In genomic region chr5:168793844-168794837, GRCh38 we compare ENCODE assay signal across 9 cellular contexts.
DNase-seq lines count a peak whose midpoint lies in the region; ATAC-seq lines count a peak whose summit lies in the region.
"Had no signal": no experiment of that assay in that cellular context is flagged by ENCODE, and none has a peak within 500 bp of the region (broad histone marks: within the 10 kb centered on the region; RNA-seq: fewer than 3 reads in every experiment).

No MANE protein-coding gene starts in this region.

- DNase-seq in DMS 273 (lab: John Stamatoyannopoulos, UW; ENCODE audit: unreplicated experiment) (peak; percentile 47), DMS 273 treated with DMSO at 0.1 percent for 48 hours (lab: John Stamatoyannopoulos, UW) (no peak), SW480 (ENCODE audit: low spot score) (peak; percentile 10), glomerular visceral epithelial cell (ENCODE audit: extremely low spot score) (peak; percentile 2), NCI-H1930 (lab: John Stamatoyannopoulos, UW) (no peak)
- peak; percentile 9 to 43 (median 35) for DNase-seq in stimulated activated CD4-positive, alpha-beta T cell treated with anti-CD3 and anti-CD28 coated beads, TNF-alpha, amount 100 ng/mL, for 48 hours (ENCODE audit: low read depth in 3 of 3)
- DNase-seq: NCI-H774 had no signal

- ATAC-seq in HG02610 (IDR thresholded peaks at IDR 0.05; ENCODE audit: unreplicated experiment) (no peak), GM19328 (IDR thresholded peaks at IDR 0.05; ENCODE audit: unreplicated experiment) (no peak)

Comparison
In these comparisons a context has a peak if more than half of its experiments do, and no peak if none do; other contexts are left out.
1. DNase-seq: peak in DMS 273 (single experiment), SW480 (single experiment), glomerular visceral epithelial cell (single experiment) and stimulated activated CD4-positive, alpha-beta T cell treated with anti-CD3 and anti-CD28 coated beads, TNF-alpha, amount 100 ng/mL, for 48 hours (3 of 3); none in DMS 273 treated with DMSO at 0.1 percent for 48 hours (single experiment) and NCI-H1930 (0 of 2).